In the genomic region with DNA sequence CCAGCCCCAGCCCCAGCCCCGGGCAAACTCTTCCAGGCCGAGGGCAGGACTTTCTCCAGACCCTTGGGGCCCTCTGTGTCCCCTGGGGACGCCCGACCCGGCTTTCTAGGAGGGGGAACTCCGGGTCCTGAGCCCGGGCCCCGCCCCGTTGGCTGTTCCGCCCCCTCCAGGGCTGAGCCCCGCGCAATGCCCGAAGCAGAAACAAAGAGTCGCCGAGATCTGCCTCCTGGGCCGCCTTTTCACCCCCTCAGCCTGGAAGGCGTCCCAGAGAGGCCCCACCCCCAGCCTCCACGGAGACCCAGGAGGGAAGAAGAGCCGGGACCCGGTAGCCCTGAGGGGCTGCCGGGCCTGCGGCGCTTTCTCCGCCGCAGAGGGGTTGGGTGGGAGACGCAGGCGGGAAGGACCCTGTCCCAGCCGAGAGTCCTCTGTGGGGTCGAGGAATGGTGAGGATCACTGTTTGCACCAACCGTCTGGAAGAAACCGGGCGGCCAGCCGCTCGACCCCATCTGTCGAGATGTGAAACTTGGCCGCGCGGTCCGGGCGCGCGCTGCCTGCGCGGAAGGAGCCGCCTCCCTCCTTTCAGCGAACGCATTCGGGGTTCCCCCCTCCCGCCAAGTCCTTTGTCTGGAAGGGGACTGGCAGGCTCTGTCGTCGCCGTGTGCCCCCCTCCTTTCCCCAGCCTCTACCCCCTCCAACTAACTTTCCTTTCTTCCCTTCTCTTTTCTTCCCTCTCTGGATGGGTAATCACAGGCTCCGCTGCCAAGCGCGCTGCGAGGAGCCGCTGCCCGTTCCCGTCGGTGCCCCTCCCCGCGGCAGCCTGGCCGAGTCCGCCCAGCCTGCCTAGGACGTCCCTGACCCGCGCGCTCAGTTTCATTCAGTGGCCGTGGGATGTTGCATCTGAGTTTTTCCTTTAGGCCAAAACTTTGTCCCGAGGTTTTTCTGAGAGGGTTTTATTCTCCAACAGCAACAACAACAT, we compare ENCODE assay signal across 11 cellular contexts. TPM values are rescaled to one million over a fixed set of nuclear protein-coding genes. Genes with fewer than 3 reads are reported as not detected.
DNase-seq lines count a peak whose midpoint lies in the region; ATAC-seq and TF ChIP-seq lines count a peak whose summit lies in the region.
"Had no signal": no experiment of that assay in that cellular context is flagged by ENCODE, and none has a peak within 500 bp of the region (broad histone marks: within the 10 kb centered on the region; RNA-seq: fewer than 3 reads in every experiment).

No MANE protein-coding gene starts in this region.

- no peak overlapping the region for H3K27ac Mint-ChIP-seq in activated naive CD8-positive, alpha-beta T cell treated with anti-CD3 and anti-CD28 coated beads for 36 hours
- H3K27ac Mint-ChIP-seq in activated naive CD8-positive, alpha-beta T cell treated with anti-CD3 and anti-CD28 coated beads, Interleukin-2, amount 50 U/mL, for 24 hours, result no peak overlapping the region
- H3K27ac Mint-ChIP-seq in activated T-helper 1 cell treated with anti-CD3 and anti-CD28 coated beads, Interleukin-12 subunit alpha, Interleukin-12 subunit beta, Interleukin-2, Interleukin-4 antibody, amounts not matched to agents 30 ng/mL and 10 ng/mL and 1 ng/mL, durations not matched to agents 14 hours and 24 hours and 36 hours, result peak overlapping the region; percentile 40
- no peak overlapping the region for H3K27ac Mint-ChIP-seq in type B pancreatic cell
- H3K27ac Mint-ChIP-seq: CD4-positive, CD25-positive, alpha-beta regulatory T cell had no signal

- TF ChIP-seq CTCF in type B pancreatic cell (conservative IDR thresholded peaks at IDR 0.05), result no peak

- DNase-seq in activated naive CD8-positive, alpha-beta T cell treated with anti-CD3 and anti-CD28 coated beads for 36 hours, result no peak
- no peak for DNase-seq in activated naive CD8-positive, alpha-beta T cell treated with anti-CD3 and anti-CD28 coated beads, Interleukin-2, amount 50 U/mL, for 24 hours
- no peak for DNase-seq in activated T-helper 1 cell treated with anti-CD3 and anti-CD28 coated beads, Interleukin-12 subunit alpha, Interleukin-12 subunit beta, Interleukin-2, Interleukin-4 antibody, amounts not matched to agents 30 ng/mL and 10 ng/mL and 1 ng/mL, durations not matched to agents 14 hours and 24 hours and 36 hours (ENCODE audit: low spot score)
- DNase-seq in left lobe of liver (ENCODE audit: low spot score) (no peak), type B pancreatic cell (ENCODE audit: extremely low spot score, unreplicated experiment) (no peak), dedifferentiated amniotic fluid mesenchymal stem cell (ENCODE audit: extremely low spot score) (no peak), HuH-7.5 (ENCODE audit: low spot score) (no peak)
- DNase-seq: CD4-positive, CD25-positive, alpha-beta regulatory T cell; PC-9 had no signal

- peaks cover 100% of the 10 kb centered on the region for H3K27me3 Mint-ChIP-seq in activated naive CD8-positive, alpha-beta T cell treated with anti-CD3 and anti-CD28 coated beads for 36 hours
- peaks cover 83% of the 10 kb centered on the region for H3K27me3 Mint-ChIP-seq in activated naive CD8-positive, alpha-beta T cell treated with anti-CD3 and anti-CD28 coated beads, Interleukin-2, amount 50 U/mL, for 24 hours
- peaks cover 86% of the 10 kb centered on the region for H3K27me3 Mint-ChIP-seq in activated T-helper 1 cell treated with anti-CD3 and anti-CD28 coated beads, Interleukin-12 subunit alpha, Interleukin-12 subunit beta, Interleukin-2, Interleukin-4 antibody, amounts not matched to agents 30 ng/mL and 10 ng/mL and 1 ng/mL, durations not matched to agents 14 hours and 24 hours and 36 hours (ENCODE audit: insufficient read depth)
- peaks cover 97% of the 10 kb centered on the region for H3K27me3 Mint-ChIP-seq in type B pancreatic cell

- peaks cover 24% of the 10 kb centered on the region for H3K4me1 Mint-ChIP-seq in activated naive CD8-positive, alpha-beta T cell treated with anti-CD3 and anti-CD28 coated beads for 36 hours
- H3K4me1 Mint-ChIP-seq in activated naive CD8-positive, alpha-beta T cell treated with anti-CD3 and anti-CD28 coated beads, Interleukin-2, amount 50 U/mL, for 24 hours, result peaks cover 20% of the 10 kb centered on the region
- H3K4me1 Mint-ChIP-seq in activated T-helper 1 cell treated with anti-CD3 and anti-CD28 coated beads, Interleukin-12 subunit alpha, Interleukin-12 subunit beta, Interleukin-2, Interleukin-4 antibody, amounts not matched to agents 30 ng/mL and 10 ng/mL and 1 ng/mL, durations not matched to agents 14 hours and 24 hours and 36 hours (ENCODE audit: low read depth), result peaks cover 5% of the 10 kb centered on the region
- H3K4me1 Mint-ChIP-seq in type B pancreatic cell (ENCODE audit: unreplicated experiment), result peaks cover 11% of the 10 kb centered on the region

- H3K9me3 Mint-ChIP-seq in activated naive CD8-positive, alpha-beta T cell treated with anti-CD3 and anti-CD28 coated beads for 36 hours, result no peaks in the 10 kb centered on the region
- H3K9me3 Mint-ChIP-seq in activated naive CD8-positive, alpha-beta T cell treated with anti-CD3 and anti-CD28 coated beads, Interleukin-2, amount 50 U/mL, for 24 hours, result no peaks in the 10 kb centered on the region
- no peaks in the 10 kb centered on the region for H3K9me3 Mint-ChIP-seq in activated T-helper 1 cell treated with anti-CD3 and anti-CD28 coated beads, Interleukin-12 subunit alpha, Interleukin-12 subunit beta, Interleukin-2, Interleukin-4 antibody, amounts not matched to agents 30 ng/mL and 10 ng/mL and 1 ng/mL, durations not matched to agents 14 hours and 24 hours and 36 hours
- no peaks in the 10 kb centered on the region for H3K9me3 Mint-ChIP-seq in type B pancreatic cell

- peak overlapping the region; percentile 10 for H3K4me3 Mint-ChIP-seq in activated naive CD8-positive, alpha-beta T cell treated with anti-CD3 and anti-CD28 coated beads for 36 hours
- no peak overlapping the region for H3K4me3 Mint-ChIP-seq in activated naive CD8-positive, alpha-beta T cell treated with anti-CD3 and anti-CD28 coated beads, Interleukin-2, amount 50 U/mL, for 24 hours
- H3K4me3 Mint-ChIP-seq in activated T-helper 1 cell treated with anti-CD3 and anti-CD28 coated beads, Interleukin-12 subunit alpha, Interleukin-12 subunit beta, Interleukin-2, Interleukin-4 antibody, amounts not matched to agents 30 ng/mL and 10 ng/mL and 1 ng/mL, durations not matched to agents 14 hours and 24 hours and 36 hours, result no peak overlapping the region
- peak overlapping the region; percentile 52 for H3K4me3 Mint-ChIP-seq in type B pancreatic cell

- no peak for ATAC-seq in activated naive CD8-positive, alpha-beta T cell treated with anti-CD3 and anti-CD28 coated beads, Interleukin-2, amount 50 U/mL, for 24 hours
- ATAC-seq in left lobe of liver (peak; percentile 47), HG02981 (IDR thresholded peaks at IDR 0.05; ENCODE audit: unreplicated experiment) (no peak)

- intact Hi-C loops in activated T-helper 1 cell treated with anti-CD3 and anti-CD28 coated beads, Interleukin-12 subunit alpha, Interleukin-12 subunit beta, Interleukin-2, Interleukin-4 antibody, amounts not matched to agents 30 ng/mL and 10 ng/mL and 1 ng/mL, durations not matched to agents 14 hours and 24 hours and 36 hours (cut with micrococcal nuclease), result loop anchor here (2.0 kb wide), 2 partner anchors 15 to 1551 kb away; no protein-coding TSS in a partner anchor

- no peaks in the 10 kb centered on the region for H3K36me3 Mint-ChIP-seq in activated naive CD8-positive, alpha-beta T cell treated with anti-CD3 and anti-CD28 coated beads for 36 hours
- H3K36me3 Mint-ChIP-seq in activated naive CD8-positive, alpha-beta T cell treated with anti-CD3 and anti-CD28 coated beads, Interleukin-2, amount 50 U/mL, for 24 hours (ENCODE audit: low read depth), result no peaks in the 10 kb centered on the region
- H3K36me3 Mint-ChIP-seq in activated T-helper 1 cell treated with anti-CD3 and anti-CD28 coated beads, Interleukin-12 subunit alpha, Interleukin-12 subunit beta, Interleukin-2, Interleukin-4 antibody, amounts not matched to agents 30 ng/mL and 10 ng/mL and 1 ng/mL, durations not matched to agents 14 hours and 24 hours and 36 hours (ENCODE audit: low read depth), result no peaks in the 10 kb centered on the region
- H3K36me3 Mint-ChIP-seq in type B pancreatic cell, result no peaks in the 10 kb centered on the region
- H3K36me3 Mint-ChIP-seq: CD4-positive, CD25-positive, alpha-beta regulatory T cell had no signal

RNA-seq across cellular contexts. Expression of a gene that starts 10.2 kb away (rescaled TPM):
- not detected for total RNA-seq in activated naive CD8-positive, alpha-beta T cell treated with anti-CD3 and anti-CD28 coated beads for 36 hours
- total RNA-seq in activated T-helper 1 cell treated with anti-CD3 and anti-CD28 coated beads, Interleukin-12 subunit alpha, Interleukin-12 subunit beta, Interleukin-2, Interleukin-4 antibody, amounts not matched to agents 30 ng/mL and 10 ng/mL and 1 ng/mL, durations not matched to agents 14 hours and 24 hours and 36 hours, result not detected in 2 replicates
- total RNA-seq in left lobe of liver (not detected), type B pancreatic cell (ENCODE audit: low replicate concordance) (0.07 and 0.94 TPM in 2 replicates)
- total RNA-seq: CD4-positive, CD25-positive, alpha-beta regulatory T cell; PC-9; subcutaneous adipose tissue had no signal

Comparison
In these comparisons a context has a peak if more than half of its experiments do, and no peak if none do; other contexts are left out.
1. H3K4me3 Mint-ChIP-seq: peak in activated naive CD8-positive, alpha-beta T cell treated with anti-CD3 and anti-CD28 coated beads for 36 hours (single experiment) and type B pancreatic cell (single experiment); none in activated naive CD8-positive, alpha-beta T cell treated with anti-CD3 and anti-CD28 coated beads, Interleukin-2, amount 50 U/mL, for 24 hours (single experiment) and activated T-helper 1 cell treated with anti-CD3 and anti-CD28 coated beads, Interleukin-12 subunit alpha, Interleukin-12 subunit beta, Interleukin-2, Interleukin-4 antibody, amounts not matched to agents 30 ng/mL and 10 ng/mL and 1 ng/mL, durations not matched to agents 14 hours and 24 hours and 36 hours (single experiment).